8 cellular contexts compared by ENCODE assay signal in genomic region chr1:180154325-180155201, GRCh38.
DNase-seq lines count a peak whose midpoint lies in the region; ATAC-seq and TF ChIP-seq lines count a peak whose summit lies in the region.

QSOX1 (plus strand) TSS chr1:180154869; CDS start chr1:180154908, 39 bp downstream.

- peak; percentile 92 for DNase-seq in NCI-H187 (lab: John Stamatoyannopoulos, UW)
- DNase-seq in T-helper 9 cell = peak; percentile 86
- DNase-seq in astrocyte of the cerebellum (ENCODE audit: low read depth) = peak; percentile 49
- peak; percentile 96 for DNase-seq in hepatic stellate cell (ENCODE audit: low spot score)
- peak; percentile 95 for DNase-seq in retina
- no peak for DNase-seq in OCI-M2 (lab: John Stamatoyannopoulos, UW; ENCODE audit: unreplicated experiment)

- peak within 1 kb of the TSS; percentile 66 for H3K4me3 ChIP-seq in astrocyte of the cerebellum (ENCODE audit: low read depth, low read length)

- peak; percentile 68 for TF ChIP-seq POLR2A in GM18505 (IDR thresholded peaks at IDR 0.05; ENCODE audit: borderline replicate concordance, extremely low read depth, insufficient read depth, insufficient read length)

- ATAC-seq in GM18505 (IDR thresholded peaks at IDR 0.05; ENCODE audit: unreplicated experiment) = peak; percentile 88
- ATAC-seq in HG02938 (IDR thresholded peaks at IDR 0.05; ENCODE audit: unreplicated experiment) = peak; percentile 77

- TF ChIP-seq CTCF in astrocyte of the cerebellum (IDR thresholded peaks at IDR 0.05; ENCODE audit: low read depth, low read length, missing control alignments) = no peak

- in situ Hi-C loops in astrocyte of the cerebellum (cut with HindIII; ENCODE audit: low sequenced_read_pairs) = no loop called here
